1 cellular context compared by ENCODE assay signal in genomic region chr9:111482656-111483418, GRCh38.
TF ChIP-seq lines count a peak whose summit lies in the region.

No MANE protein-coding gene starts in this region.

TF ChIP-seq in SK-N-SH, 30 proteins besides CTCF, POLR2A, EP300 and RAD21 (continued from another document):
- TF ChIP-seq TAF1 (IDR thresholded peaks at IDR 0.05; ENCODE audit: borderline replicate concordance, low read depth, low read length), result 0 out of 2 replicates have a peak, but pooled peaks have one; percentile 29
- no peak for TF ChIP-seq EZH2phosphoT487 (IDR thresholded peaks at IDR 0.05; ENCODE audit: borderline replicate concordance, low read depth)
- no peak for TF ChIP-seq FOXM1 (IDR thresholded peaks at IDR 0.05; ENCODE audit: low read depth)
- no peak for TF ChIP-seq IRF3 (IDR thresholded peaks at IDR 0.05; ENCODE audit: low read depth, low read length)
- TF ChIP-seq POLR2AphosphoS5 (IDR thresholded peaks at IDR 0.05; ENCODE audit: low read depth, low read length), result no peak
- no peak for TF ChIP-seq SIN3A (IDR thresholded peaks at IDR 0.05; ENCODE audit: borderline replicate concordance, low read depth, low read length)
- TF ChIP-seq SMC3 (IDR thresholded peaks at IDR 0.05; ENCODE audit: low read depth, low read length), result no peak
- TF ChIP-seq, protein P1, sequence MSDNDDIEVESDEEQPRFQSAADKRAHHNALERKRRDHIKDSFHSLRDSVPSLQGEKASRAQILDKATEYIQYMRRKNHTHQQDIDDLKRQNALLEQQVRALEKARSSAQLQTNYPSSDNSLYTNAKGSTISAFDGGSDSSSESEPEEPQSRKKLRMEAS (IDR thresholded peaks at IDR 0.05; ENCODE audit: low read depth), result 0 out of 2 replicates have a peak, but pooled peaks have one; percentile 2
- no peak for TF ChIP-seq YY1 (IDR thresholded peaks at IDR 0.05; ENCODE audit: low read depth)
- TF ChIP-seq REST (IDR thresholded peaks at IDR 0.05; ENCODE audit: low read depth, low read length), result no peak
- TF ChIP-seq FOXJ3 (CRISPR knock-in tag; IDR thresholded peaks at IDR 0.05), result no peak
- TF ChIP-seq, protein P2, sequence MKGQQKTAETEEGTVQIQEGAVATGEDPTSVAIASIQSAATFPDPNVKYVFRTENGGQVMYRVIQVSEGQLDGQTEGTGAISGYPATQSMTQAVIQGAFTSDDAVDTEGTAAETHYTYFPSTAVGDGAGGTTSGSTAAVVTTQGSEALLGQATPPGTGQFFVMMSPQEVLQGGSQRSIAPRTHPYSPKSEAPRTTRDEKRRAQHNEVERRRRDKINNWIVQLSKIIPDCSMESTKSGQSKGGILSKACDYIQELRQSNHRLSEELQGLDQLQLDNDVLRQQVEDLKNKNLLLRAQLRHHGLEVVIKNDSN (IDR thresholded peaks at IDR 0.05; ENCODE audit: borderline replicate concordance, low read depth), result no peak
- no peak for TF ChIP-seq ELF1 (IDR thresholded peaks at IDR 0.05)
- TF ChIP-seq JUND (IDR thresholded peaks at IDR 0.05), result no peak
